ENCODE assay signal across 1 cellular context in genomic region chr2:16960579-16960978, GRCh38.
TF ChIP-seq lines count a peak whose summit lies in the region.

No MANE protein-coding gene starts in this region.

TF ChIP-seq in GM12878, 131 proteins besides CTCF, POLR2A, EP300 and RAD21 (continued from another document):
- TF ChIP-seq PKNOX1 (IDR thresholded peaks at IDR 0.05) (no peak), RELB (IDR thresholded peaks at IDR 0.05; ENCODE audit: low read depth) (peak; percentile 64), BHLHE40 (IDR thresholded peaks at IDR 0.05; ENCODE audit: borderline replicate concordance in 1 of 2, low read depth in 2 of 2, low read length in 1 of 2) (no peak), MTA2 (IDR thresholded peaks at IDR 0.05; ENCODE audit: low read depth) (0 out of 2 replicates have a peak, but pooled peaks have one; percentile 34), KAT2A (conservative IDR thresholded peaks at IDR 0.05; ENCODE audit: control insufficient read depth, low read depth, low read length) (no peak), HCFC1 (IDR thresholded peaks at IDR 0.05; ENCODE audit: low read length) (no peak), NR2C1 (IDR thresholded peaks at IDR 0.05) (no peak), NFIC (IDR thresholded peaks at IDR 0.05; ENCODE audit: low read depth, low read length) (no peak), TBL1XR1 (IDR thresholded peaks at IDR 0.05; ENCODE audit: low read depth, low read length) (no peak), PRDM15 (CRISPR knock-in tag; IDR thresholded peaks at IDR 0.05) (no peak), SP1 (IDR thresholded peaks at IDR 0.05; ENCODE audit: low read depth, low read length) (no peak), NR2F1 (conservative IDR thresholded peaks at IDR 0.05) (no peak), STAT1 (conservative IDR thresholded peaks at IDR 0.05) (no peak), ESRRA (IDR thresholded peaks at IDR 0.05; ENCODE audit: low read length) (no peak), FOS (IDR thresholded peaks at IDR 0.05; ENCODE audit: borderline replicate concordance, extremely low read depth, insufficient read length) (no peak), STAT3 (IDR thresholded peaks at IDR 0.05; ENCODE audit: low read depth, low read length) (no peak), FOXK2 (IDR thresholded peaks at IDR 0.05) (no peak), TCF7 (IDR thresholded peaks at IDR 0.05; ENCODE audit: borderline replicate concordance) (no peak), ZNF217 (IDR thresholded peaks at IDR 0.05) (no peak), ELK1 (IDR thresholded peaks at IDR 0.05; ENCODE audit: low read depth, low read length) (no peak), SKIL (IDR thresholded peaks at IDR 0.05; ENCODE audit: low read depth, poor library complexity, severe bottlenecking) (no peak), MAX (IDR thresholded peaks at IDR 0.05; ENCODE audit: low read depth, low read length) (no peak), RUNX3 (IDR thresholded peaks at IDR 0.05; ENCODE audit: low read length) (0 out of 2 replicates have a peak, but pooled peaks have one; percentile 12), BMI1 (IDR thresholded peaks at IDR 0.05; ENCODE audit: borderline replicate concordance) (no peak), E4F1 (IDR thresholded peaks at IDR 0.05; ENCODE audit: borderline replicate concordance, partially characterized antibody) (no peak), CREM (IDR thresholded peaks at IDR 0.05; ENCODE audit: low read depth) (no peak), SUPT20H (IDR thresholded peaks at IDR 0.05; ENCODE audit: borderline replicate concordance, control insufficient read depth, low read depth, low read length) (no peak), ATF3 (IDR thresholded peaks at IDR 0.05; ENCODE audit: borderline replicate concordance, extremely low read depth, low read depth, low read length) (no peak), ZNF384 (IDR thresholded peaks at IDR 0.05; ENCODE audit: borderline replicate concordance, low read depth, low read length) (peak; percentile 58; the same call in 1 of the 2 replicates)
TF ChIP-seq in GM12878: peak in this region for 4.
